ENCODE assay signal across 21 cellular contexts in genomic region chr2:230457793-230458192, GRCh38.
DNase-seq lines count a peak whose midpoint lies in the region; ATAC-seq and TF ChIP-seq lines count a peak whose summit lies in the region.
"Had no signal": no experiment of that assay in that cellular context is flagged by ENCODE, and none has a peak within 500 bp of the region (broad histone marks: within the 10 kb centered on the region; RNA-seq: fewer than 3 reads in every experiment).

No MANE protein-coding gene starts in this region.

- peak overlapping the region; percentile 7 for H3K4me3 Mint-ChIP-seq in T-helper 2 cell treated with Interferon-gamma antibody and Interleukin-4, amounts not matched to agents 5 μg/mL and 100 μg/mL, for 36 hours
- no peak overlapping the region for H3K4me3 Mint-ChIP-seq in activated naive CD8-positive, alpha-beta T cell treated with anti-CD3 and anti-CD28 coated beads, Interleukin-2, amount 50 U/mL, for 24 hours
- no peak overlapping the region for H3K4me3 Mint-ChIP-seq in stimulated activated effector memory CD8-positive, alpha-beta T cell treated with anti-CD3 and anti-CD28 coated beads, Interleukin-12 subunit alpha, Interleukin-12 subunit beta, amount 100 ng/mL, for 72 hours
- H3K4me3 Mint-ChIP-seq: neural crest cell had no signal

- peaks cover 48% of the 10 kb centered on the region for H3K4me1 ChIP-seq in MM.1S (ENCODE audit: low read length)
- H3K4me1 ChIP-seq: transverse colon had no signal

- ATAC-seq in activated naive CD8-positive, alpha-beta T cell treated with anti-CD3 and anti-CD28 coated beads, Interleukin-2, amount 50 U/mL, for 24 hours = peak; percentile 55
- ATAC-seq in stimulated activated effector memory CD8-positive, alpha-beta T cell treated with anti-CD3 and anti-CD28 coated beads, Interleukin-12 subunit alpha, Interleukin-12 subunit beta, amount 100 ng/mL, for 72 hours = no peak
- ATAC-seq in GM18505 (IDR thresholded peaks at IDR 0.05; ENCODE audit: unreplicated experiment) (no peak), HG02840 (IDR thresholded peaks at IDR 0.05; ENCODE audit: low FRiP score, unreplicated experiment) (no peak)

- H3K27ac ChIP-seq in MM.1S (ENCODE audit: low read length) (peak overlapping the region; percentile 60; the same call in 1 of the 2 replicates), WERI-Rb-1 (no peak overlapping the region)
- H3K27ac ChIP-seq: BLaER1 had no signal

- no peak for TF ChIP-seq POLR2A in GM18505 (IDR thresholded peaks at IDR 0.05; ENCODE audit: borderline replicate concordance, extremely low read depth, insufficient read depth, insufficient read length)

- DNase-seq in T-helper 2 cell treated with Interferon-gamma antibody and Interleukin-4, amounts not matched to agents 5 μg/mL and 100 μg/mL, for 36 hours (ENCODE audit: low spot score) = no peak
- no peak for DNase-seq in T-helper 2 cell
- no peak for DNase-seq in MM.1S
- no peak for DNase-seq in activated naive CD8-positive, alpha-beta T cell treated with anti-CD3 and anti-CD28 coated beads, Interleukin-2, amount 50 U/mL, for 24 hours
- no peak for DNase-seq in stimulated activated effector memory CD8-positive, alpha-beta T cell treated with anti-CD3 and anti-CD28 coated beads, Interleukin-12 subunit alpha, Interleukin-12 subunit beta, amount 100 ng/mL, for 72 hours (ENCODE audit: low spot score in 2 of 2)
- DNase-seq in WERI-Rb-1 = no peak
- DNase-seq: 8988T; amniotic stem cell; central memory CD4-positive, alpha-beta T cell; DMS53; effector memory CD4-positive, alpha-beta T cell; kidney; mesendoderm; NCI-H146; NK-92 treated with Interleukin-12 subunit alpha and Interleukin-12 subunit beta, amount 100 ng/mL, for 24 hours; RPMI8226; transverse colon had no signal

- H3K9me3 ChIP-seq in MM.1S (replicated peaks; ENCODE audit: insufficient read depth, low read length) = no peaks in the 10 kb centered on the region
- no peaks in the 10 kb centered on the region for H3K9me3 ChIP-seq in WERI-Rb-1 (ENCODE audit: severe bottlenecking)
- H3K9me3 ChIP-seq: transverse colon had no signal

- H3K4me3 ChIP-seq in MM.1S (ENCODE audit: low read length) (no peak overlapping the region), WERI-Rb-1 (ENCODE audit: low read depth, low read length) (no peak overlapping the region)
- H3K4me3 ChIP-seq: BLaER1, transverse colon had no signal

- H4K20me1 ChIP-seq in MM.1S (ENCODE audit: insufficient read depth, low read length) = no peaks in the 10 kb centered on the region
- H4K20me1 ChIP-seq: BLaER1 had no signal

- no peaks in the 10 kb centered on the region for H3K27me3 Mint-ChIP-seq in T-helper 2 cell treated with Interferon-gamma antibody and Interleukin-4, amounts not matched to agents 5 μg/mL and 100 μg/mL, for 36 hours (ENCODE audit: low read depth)
- H3K27me3 Mint-ChIP-seq in activated naive CD8-positive, alpha-beta T cell treated with anti-CD3 and anti-CD28 coated beads, Interleukin-2, amount 50 U/mL, for 24 hours = no peaks in the 10 kb centered on the region

- H3K36me3 Mint-ChIP-seq in T-helper 2 cell treated with Interferon-gamma antibody and Interleukin-4, amounts not matched to agents 5 μg/mL and 100 μg/mL, for 36 hours (ENCODE audit: low read depth) = peaks cover 92% of the 10 kb centered on the region
- peaks cover 89% of the 10 kb centered on the region for H3K36me3 Mint-ChIP-seq in activated naive CD8-positive, alpha-beta T cell treated with anti-CD3 and anti-CD28 coated beads, Interleukin-2, amount 50 U/mL, for 24 hours (ENCODE audit: low read depth)
- peaks cover 100% of the 10 kb centered on the region for H3K36me3 Mint-ChIP-seq in stimulated activated effector memory CD8-positive, alpha-beta T cell treated with anti-CD3 and anti-CD28 coated beads, Interleukin-12 subunit alpha, Interleukin-12 subunit beta, amount 100 ng/mL, for 72 hours

- peak overlapping the region; percentile 44 for H3K4me2 ChIP-seq in MM.1S (ENCODE audit: low read depth, low read length)

- peaks cover 14% of the 10 kb centered on the region for H3F3A ChIP-seq in MM.1S (ENCODE audit: insufficient read depth, low read length)

- H3K9me3 Mint-ChIP-seq in T-helper 2 cell treated with Interferon-gamma antibody and Interleukin-4, amounts not matched to agents 5 μg/mL and 100 μg/mL, for 36 hours = peaks cover 29% of the 10 kb centered on the region
- H3K9me3 Mint-ChIP-seq in activated naive CD8-positive, alpha-beta T cell treated with anti-CD3 and anti-CD28 coated beads, Interleukin-2, amount 50 U/mL, for 24 hours = peaks cover 23% of the 10 kb centered on the region
- peaks cover 6% of the 10 kb centered on the region for H3K9me3 Mint-ChIP-seq in stimulated activated effector memory CD8-positive, alpha-beta T cell treated with anti-CD3 and anti-CD28 coated beads, Interleukin-12 subunit alpha, Interleukin-12 subunit beta, amount 100 ng/mL, for 72 hours

- H3K27me3 ChIP-seq in MM.1S (replicated peaks; ENCODE audit: insufficient read depth, low read length) = no peaks in the 10 kb centered on the region
- H3K27me3 ChIP-seq in WERI-Rb-1 (ENCODE audit: insufficient read depth, low read depth, severe bottlenecking) = peaks cover 54% of the 10 kb centered on the region
- H3K27me3 ChIP-seq: BLaER1, transverse colon had no signal

- H3K79me2 ChIP-seq in MM.1S (ENCODE audit: low read length) = no peaks in the 10 kb centered on the region

- TF ChIP-seq CTCF in MM.1S (IDR thresholded peaks at IDR 0.05; ENCODE audit: low read length) (no peak), WERI-Rb-1 (IDR thresholded peaks at IDR 0.05; ENCODE audit: low read depth, low read length) (no peak)

- no peak overlapping the region for H3K9ac ChIP-seq in MM.1S (ENCODE audit: low read length)
- H3K9ac ChIP-seq: BLaER1 had no signal

- H2AFZ ChIP-seq in MM.1S (ENCODE audit: low read length) = no peak overlapping the region

- peak overlapping the region; percentile 47 for H3K27ac Mint-ChIP-seq in T-helper 2 cell treated with Interferon-gamma antibody and Interleukin-4, amounts not matched to agents 5 μg/mL and 100 μg/mL, for 36 hours
- H3K27ac Mint-ChIP-seq in activated naive CD8-positive, alpha-beta T cell treated with anti-CD3 and anti-CD28 coated beads, Interleukin-2, amount 50 U/mL, for 24 hours = peak overlapping the region; percentile 77
- peak overlapping the region; percentile 12 for H3K27ac Mint-ChIP-seq in stimulated activated effector memory CD8-positive, alpha-beta T cell treated with anti-CD3 and anti-CD28 coated beads, Interleukin-12 subunit alpha, Interleukin-12 subunit beta, amount 100 ng/mL, for 72 hours

- no peaks in the 10 kb centered on the region for H3K9me2 ChIP-seq in MM.1S (replicated peaks; ENCODE audit: insufficient read depth, low read length)

- H3K36me3 ChIP-seq in MM.1S (replicated peaks; ENCODE audit: insufficient read depth, low read length) (peaks cover 1% of the 10 kb centered on the region; the same call in 1 of the 2 replicates), WERI-Rb-1 (no peaks in the 10 kb centered on the region)

- H3K4me1 Mint-ChIP-seq in T-helper 2 cell treated with Interferon-gamma antibody and Interleukin-4, amounts not matched to agents 5 μg/mL and 100 μg/mL, for 36 hours (ENCODE audit: low read depth) = peaks cover 58% of the 10 kb centered on the region
- peaks cover 61% of the 10 kb centered on the region for H3K4me1 Mint-ChIP-seq in activated naive CD8-positive, alpha-beta T cell treated with anti-CD3 and anti-CD28 coated beads, Interleukin-2, amount 50 U/mL, for 24 hours
- peaks cover 62% of the 10 kb centered on the region for H3K4me1 Mint-ChIP-seq in stimulated activated effector memory CD8-positive, alpha-beta T cell treated with anti-CD3 and anti-CD28 coated beads, Interleukin-12 subunit alpha, Interleukin-12 subunit beta, amount 100 ng/mL, for 72 hours
- H3K4me1 Mint-ChIP-seq: neural crest cell had no signal

Comparison
In these comparisons a context has a peak if more than half of its experiments do, and no peak if none do; other contexts are left out.
1. H3K27ac Mint-ChIP-seq: peak in every context shown above with its lines; median percentile 77 in activated naive CD8-positive, alpha-beta T cell treated with anti-CD3 and anti-CD28 coated beads, Interleukin-2, amount 50 U/mL, for 24 hours; 47 in T-helper 2 cell treated with Interferon-gamma antibody and Interleukin-4, amounts not matched to agents 5 μg/mL and 100 μg/mL, for 36 hours; 12 in stimulated activated effector memory CD8-positive, alpha-beta T cell treated with anti-CD3 and anti-CD28 coated beads, Interleukin-12 subunit alpha, Interleukin-12 subunit beta, amount 100 ng/mL, for 72 hours.